1 cellular context compared by ENCODE assay signal in genomic region chr5:140302786-140303639, GRCh38.
A peak's percentile ranks its signal among the peaks of the same experiment; 100 is the strongest.
TF ChIP-seq lines count a peak whose summit lies in the region.

Gene PFDN1 (minus strand): TSS chr5:140303101. CDS start chr5:140303073, 28 bp downstream.

TF ChIP-seq in K562, 482 proteins besides CTCF, POLR2A, EP300 and RAD21 (continued from another document and continues in another):
- peak; percentile 53; the same call in 1 of the 2 replicates for TF ChIP-seq SMAD4 (CRISPR knock-in tag; conservative IDR thresholded peaks at IDR 0.05)
- TF ChIP-seq YY1 (IDR thresholded peaks at IDR 0.05; ENCODE audit: borderline replicate concordance in 1 of 3, control insufficient read depth in 1 of 3, extremely low read depth in 1 of 3, insufficient read depth in 3 of 3, insufficient read length in 1 of 3, insufficient replicate concordance in 2 of 3, low read depth in 1 of 3, low read length in 2 of 3) = peak; percentile 91 to 99 (median 97)
- no peak for TF ChIP-seq CUX1 (CRISPR knock-in tag; IDR thresholded peaks at IDR 0.05)
- TF ChIP-seq ZBTB40 (IDR thresholded peaks at IDR 0.05) = peak; percentile 40; the same call in 1 of the 2 replicates
- no peak for TF ChIP-seq ZBTB40 (CRISPR knock-in tag; IDR thresholded peaks at IDR 0.05)
- peak; percentile 61 for TF ChIP-seq HCFC1 (IDR thresholded peaks at IDR 0.05; ENCODE audit: low read depth, low read length)
- TF ChIP-seq MTA3 (IDR thresholded peaks at IDR 0.05; ENCODE audit: borderline replicate concordance) = peak; percentile 83; the same call in 1 of the 2 replicates
- peak; percentile 45; the same call in 1 of the 2 replicates for TF ChIP-seq ZNF589 (CRISPR knock-in tag; IDR thresholded peaks at IDR 0.05; ENCODE audit: low read depth)
- TF ChIP-seq TEAD1 (CRISPR knock-in tag; IDR thresholded peaks at IDR 0.05) = 0 out of 4 replicates have a peak, but pooled peaks of 1 of the 2 experiments have one; percentile 10
- TF ChIP-seq FOXK2 (conservative IDR thresholded peaks at IDR 0.05 in 1 of 2, IDR thresholded peaks at IDR 0.05 in 1 of 2; ENCODE audit: low read depth in 2 of 2) = peak; percentile 34 to 87; a peak in 3 of 4 replicates
- TF ChIP-seq FOXO4 (CRISPR knock-in tag; IDR thresholded peaks at IDR 0.05) = no peak
- peak; percentile 61; the same call in 1 of the 2 replicates for TF ChIP-seq NFRKB (IDR thresholded peaks at IDR 0.05; ENCODE audit: low read depth)
- no peak; the same call in 1 of the 2 replicates for TF ChIP-seq JUND (IDR thresholded peaks at IDR 0.05; ENCODE audit: borderline replicate concordance, low read depth, low read length)
- TF ChIP-seq JUND (tag; IDR thresholded peaks at IDR 0.05; ENCODE audit: borderline replicate concordance, low read depth, low read length) = peak; percentile 63; the same call in 2 of the 3 replicates
- no peak for TF ChIP-seq HDAC8 (tag; IDR thresholded peaks at IDR 0.05)
- TF ChIP-seq TEAD4 (IDR thresholded peaks at IDR 0.05; ENCODE audit: low read length) = peak; percentile 54; the same call in 1 of the 2 replicates
- no peak for TF ChIP-seq TEAD4 (CRISPR knock-in tag; IDR thresholded peaks at IDR 0.05; ENCODE audit: borderline replicate concordance)
- no peak for TF ChIP-seq KLF13 (tag; IDR thresholded peaks at IDR 0.05; ENCODE audit: borderline replicate concordance, low read depth)
- no peak for TF ChIP-seq SMARCA5 (IDR thresholded peaks at IDR 0.05)
- TF ChIP-seq ZNF263 (CRISPR knock-in tag; IDR thresholded peaks at IDR 0.05; ENCODE audit: borderline replicate concordance) = peak; percentile 21; the same call in 1 of the 2 replicates
- peak; percentile 94 for TF ChIP-seq PHF20 (IDR thresholded peaks at IDR 0.05; ENCODE audit: partially characterized antibody)
- peak; percentile 91 for TF ChIP-seq POLR2H (tag; IDR thresholded peaks at IDR 0.05; ENCODE audit: low read depth)
- no peak for TF ChIP-seq ZNF668 (CRISPR knock-in tag; IDR thresholded peaks at IDR 0.05)
- TF ChIP-seq ARID1B (IDR thresholded peaks at IDR 0.05) = peak; percentile 53; the same call in 1 of the 2 replicates
- TF ChIP-seq TAF9B (IDR thresholded peaks at IDR 0.05; ENCODE audit: partially characterized antibody) = peak; percentile 60
- peak; percentile 54 for TF ChIP-seq ESRRA (IDR thresholded peaks at IDR 0.05; ENCODE audit: borderline replicate concordance, low read depth)
- TF ChIP-seq SUPT5H (IDR thresholded peaks at IDR 0.05) = peak; percentile 88
- peak; percentile 23; the same call in 1 of the 2 replicates for TF ChIP-seq RB1 (IDR thresholded peaks at IDR 0.05; ENCODE audit: low read depth)
- no peak for TF ChIP-seq FOXA1 (IDR thresholded peaks at IDR 0.05; ENCODE audit: borderline replicate concordance)
- no peak for TF ChIP-seq ELK1 (CRISPR knock-in tag; IDR thresholded peaks at IDR 0.05)
- TF ChIP-seq REST (CRISPR knock-in tag; IDR thresholded peaks at IDR 0.05; ENCODE audit: low read depth) = no peak
- TF ChIP-seq NR2C2 (CRISPR knock-in tag; IDR thresholded peaks at IDR 0.05) = no peak
- peak; percentile 44 for TF ChIP-seq NR2C2 (tag; IDR thresholded peaks at IDR 0.05)
- TF ChIP-seq FOXJ2 (tag; IDR thresholded peaks at IDR 0.05) = peak; percentile 49; the same call in 1 of the 2 replicates
